1 cellular context compared by ENCODE assay signal in the genomic region with DNA sequence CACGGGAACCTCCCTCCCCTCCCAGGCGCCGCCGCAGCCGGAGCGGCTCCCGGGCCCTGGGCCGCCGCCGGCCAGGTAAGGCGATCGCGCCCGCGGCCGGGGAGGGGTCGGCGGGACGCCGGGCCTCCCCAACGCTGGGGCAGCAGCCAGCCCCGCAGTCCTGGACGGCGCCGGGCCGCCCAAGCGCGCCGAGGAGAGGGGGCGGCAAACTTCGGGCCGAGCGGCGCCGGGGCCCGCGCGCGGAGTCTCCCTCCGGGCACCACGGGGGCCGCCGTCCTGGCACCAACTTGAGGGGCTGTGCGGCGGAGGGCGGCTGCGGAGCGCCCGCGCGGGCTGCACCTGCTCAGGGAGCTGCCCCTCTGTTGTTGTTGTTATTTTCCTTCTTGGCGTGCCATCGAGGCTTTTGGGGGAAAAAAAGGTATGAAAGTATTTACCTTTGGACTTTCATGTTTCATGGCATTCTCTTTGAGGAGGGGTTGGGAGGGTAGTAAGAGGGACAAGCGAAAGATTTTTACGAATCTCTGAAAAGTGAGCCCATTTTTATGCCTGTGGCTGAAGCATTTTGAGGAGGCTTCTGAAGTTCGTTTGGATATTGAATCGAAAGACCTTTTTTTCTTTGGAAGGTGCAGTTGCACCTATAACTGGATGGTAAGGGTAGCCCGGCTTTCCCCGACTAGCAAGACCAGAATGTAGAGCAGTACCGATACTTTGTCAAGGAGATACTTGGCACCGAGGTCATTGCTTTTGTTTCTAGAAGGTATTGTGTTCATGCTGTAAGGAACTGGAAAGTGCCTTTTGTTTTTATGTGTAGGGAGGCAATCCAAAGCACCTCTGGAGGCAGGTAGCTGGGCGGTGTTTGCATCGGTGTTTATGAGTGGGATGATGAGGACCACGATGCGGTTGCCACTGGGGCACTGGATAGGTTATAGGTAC.
TF ChIP-seq lines count a peak whose summit lies in the region.

Gene RNF182 (plus strand): TSS at position 4 of the 933 bp plus-strand sequence. CDS start 52,168 bp downstream, outside the sequence.

TF ChIP-seq in K562, 482 proteins besides CTCF, POLR2A, EP300 and RAD21 (continued from another document and continues in another):
- TF ChIP-seq PHB2 (IDR thresholded peaks at IDR 0.05; ENCODE audit: low read depth) (no peak), BCOR (IDR thresholded peaks at IDR 0.05) (0 out of 2 replicates have a peak, but pooled peaks have one; percentile 15), SPI1 (IDR thresholded peaks at IDR 0.05; ENCODE audit: borderline replicate concordance, low read depth, low read length) (no peak), XRCC5 (IDR thresholded peaks at IDR 0.05; ENCODE audit: low read depth, low read length) (no peak), ZNF77 (CRISPR knock-in tag; IDR thresholded peaks at IDR 0.05) (no peak), NFE2L1 (tag; IDR thresholded peaks at IDR 0.05; ENCODE audit: borderline replicate concordance, low read depth) (no peak), EWSR1 (IDR thresholded peaks at IDR 0.05; ENCODE audit: borderline replicate concordance, low read depth, partially characterized antibody) (no peak), NFYB (IDR thresholded peaks at IDR 0.05; ENCODE audit: extremely low read depth, insufficient read length) (no peak), DACH1 (IDR thresholded peaks at IDR 0.05; ENCODE audit: partially characterized antibody) (no peak), HDAC6 (IDR thresholded peaks at IDR 0.05; ENCODE audit: low read depth, low read length) (no peak), PML (IDR thresholded peaks at IDR 0.05; ENCODE audit: low read length) (no peak), PYGO2 (tag; IDR thresholded peaks at IDR 0.05) (no peak), GTF2B (IDR thresholded peaks at IDR 0.05; ENCODE audit: extremely low read depth, insufficient read length) (no peak), ARNT (IDR thresholded peaks at IDR 0.05) (no peak), KDM1A (IDR thresholded peaks at IDR 0.05) (no peak), NCOA2 (IDR thresholded peaks at IDR 0.05; ENCODE audit: partially characterized antibody in 2 of 2) (no peak), ZFX (CRISPR knock-in tag; IDR thresholded peaks at IDR 0.05) (peak; percentile 37; the same call in 1 of the 2 replicates), ZNF408 (CRISPR knock-in tag; IDR thresholded peaks at IDR 0.05; ENCODE audit: low read depth) (no peak), HNRNPUL1 (IDR thresholded peaks at IDR 0.05; ENCODE audit: low read length) (no peak), CGGBP1 (CRISPR knock-in tag; IDR thresholded peaks at IDR 0.05) (no peak), SOX6 (IDR thresholded peaks at IDR 0.05) (no peak), NR3C1 (CRISPR knock-in tag; IDR thresholded peaks at IDR 0.05) (no peak), ZNF57 (CRISPR knock-in tag; IDR thresholded peaks at IDR 0.05) (no peak), MNT (conservative IDR thresholded peaks at IDR 0.05) (no peak), NCOA6 (IDR thresholded peaks at IDR 0.05) (peak; percentile 40; the same call in 1 of the 2 replicates), SAFB (IDR thresholded peaks at IDR 0.05; ENCODE audit: borderline replicate concordance, low read depth, low read length) (no peak), CHAMP1 (IDR thresholded peaks at IDR 0.05) (no peak), GABPA (tag; conservative IDR thresholded peaks at IDR 0.05; ENCODE audit: low read depth) (no peak), RBFOX2 (IDR thresholded peaks at IDR 0.05; ENCODE audit: low read depth, low read length) (peak; percentile 55), ZNF263 (CRISPR knock-in tag; IDR thresholded peaks at IDR 0.05; ENCODE audit: borderline replicate concordance) (no peak), NFIX (CRISPR knock-in tag; IDR thresholded peaks at IDR 0.05; ENCODE audit: low read depth) (no peak), HMG20B (CRISPR knock-in tag; IDR thresholded peaks at IDR 0.05) (no peak), HES1 (IDR thresholded peaks at IDR 0.05; ENCODE audit: low read depth) (no peak), NCOA4 (IDR thresholded peaks at IDR 0.05; ENCODE audit: partially characterized antibody) (no peak), RB1 (IDR thresholded peaks at IDR 0.05; ENCODE audit: low read depth) (0 out of 2 replicates have a peak, but pooled peaks have one; percentile 60), ZNF124 (CRISPR knock-in tag; IDR thresholded peaks at IDR 0.05) (no peak), CEBPZ (IDR thresholded peaks at IDR 0.05; ENCODE audit: borderline replicate concordance, low read depth, low read length) (no peak), ZNF696 (CRISPR knock-in tag; conservative IDR thresholded peaks at IDR 0.05) (no peak), ZBTB17 (CRISPR knock-in tag; IDR thresholded peaks at IDR 0.05) (no peak), ZNF253 (CRISPR knock-in tag; conservative IDR thresholded peaks at IDR 0.05) (no peak)
- TF ChIP-seq, protein P1, sequence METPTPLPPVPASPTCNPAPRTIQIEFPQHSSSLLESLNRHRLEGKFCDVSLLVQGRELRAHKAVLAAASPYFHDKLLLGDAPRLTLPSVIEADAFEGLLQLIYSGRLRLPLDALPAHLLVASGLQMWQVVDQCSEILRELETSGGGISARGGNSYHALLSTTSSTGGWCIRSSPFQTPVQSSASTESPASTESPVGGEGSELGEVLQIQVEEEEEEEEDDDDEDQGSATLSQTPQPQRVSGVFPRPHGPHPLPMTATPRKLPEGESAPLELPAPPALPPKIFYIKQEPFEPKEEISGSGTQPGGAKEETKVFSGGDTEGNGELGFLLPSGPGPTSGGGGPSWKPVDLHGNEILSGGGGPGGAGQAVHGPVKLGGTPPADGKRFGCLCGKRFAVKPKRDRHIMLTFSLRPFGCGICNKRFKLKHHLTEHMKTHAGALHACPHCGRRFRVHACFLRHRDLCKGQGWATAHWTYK (CRISPR knock-in tag; IDR thresholded peaks at IDR 0.05): no peak
- TF ChIP-seq, protein P2, sequence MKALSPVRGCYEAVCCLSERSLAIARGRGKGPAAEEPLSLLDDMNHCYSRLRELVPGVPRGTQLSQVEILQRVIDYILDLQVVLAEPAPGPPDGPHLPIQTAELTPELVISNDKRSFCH (CRISPR knock-in tag; IDR thresholded peaks at IDR 0.05): no peak
- TF ChIP-seq, protein P2 (tag; IDR thresholded peaks at IDR 0.05): no peak
- TF ChIP-seq, protein P3, sequence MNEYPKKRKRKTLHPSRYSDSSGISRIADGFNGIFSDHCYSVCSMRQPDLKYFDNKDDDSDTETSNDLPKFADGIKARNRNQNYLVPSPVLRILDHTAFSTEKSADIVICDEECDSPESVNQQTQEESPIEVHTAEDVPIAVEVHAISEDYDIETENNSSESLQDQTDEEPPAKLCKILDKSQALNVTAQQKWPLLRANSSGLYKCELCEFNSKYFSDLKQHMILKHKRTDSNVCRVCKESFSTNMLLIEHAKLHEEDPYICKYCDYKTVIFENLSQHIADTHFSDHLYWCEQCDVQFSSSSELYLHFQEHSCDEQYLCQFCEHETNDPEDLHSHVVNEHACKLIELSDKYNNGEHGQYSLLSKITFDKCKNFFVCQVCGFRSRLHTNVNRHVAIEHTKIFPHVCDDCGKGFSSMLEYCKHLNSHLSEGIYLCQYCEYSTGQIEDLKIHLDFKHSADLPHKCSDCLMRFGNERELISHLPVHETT (CRISPR knock-in tag; conservative IDR thresholded peaks at IDR 0.05 in 1 of 2, IDR thresholded peaks at IDR 0.05 in 1 of 2): 0 out of 4 replicates have a peak, but pooled peaks of 1 of the 2 experiments have one; percentile 17
- TF ChIP-seq, protein P4, sequence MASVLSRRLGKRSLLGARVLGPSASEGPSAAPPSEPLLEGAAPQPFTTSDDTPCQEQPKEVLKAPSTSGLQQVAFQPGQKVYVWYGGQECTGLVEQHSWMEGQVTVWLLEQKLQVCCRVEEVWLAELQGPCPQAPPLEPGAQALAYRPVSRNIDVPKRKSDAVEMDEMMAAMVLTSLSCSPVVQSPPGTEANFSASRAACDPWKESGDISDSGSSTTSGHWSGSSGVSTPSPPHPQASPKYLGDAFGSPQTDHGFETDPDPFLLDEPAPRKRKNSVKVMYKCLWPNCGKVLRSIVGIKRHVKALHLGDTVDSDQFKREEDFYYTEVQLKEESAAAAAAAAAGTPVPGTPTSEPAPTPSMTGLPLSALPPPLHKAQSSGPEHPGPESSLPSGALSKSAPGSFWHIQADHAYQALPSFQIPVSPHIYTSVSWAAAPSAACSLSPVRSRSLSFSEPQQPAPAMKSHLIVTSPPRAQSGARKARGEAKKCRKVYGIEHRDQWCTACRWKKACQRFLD (CRISPR knock-in tag; IDR thresholded peaks at IDR 0.05): 0 out of 2 replicates have a peak, but pooled peaks have one; percentile 11
- TF ChIP-seq, protein P5, sequence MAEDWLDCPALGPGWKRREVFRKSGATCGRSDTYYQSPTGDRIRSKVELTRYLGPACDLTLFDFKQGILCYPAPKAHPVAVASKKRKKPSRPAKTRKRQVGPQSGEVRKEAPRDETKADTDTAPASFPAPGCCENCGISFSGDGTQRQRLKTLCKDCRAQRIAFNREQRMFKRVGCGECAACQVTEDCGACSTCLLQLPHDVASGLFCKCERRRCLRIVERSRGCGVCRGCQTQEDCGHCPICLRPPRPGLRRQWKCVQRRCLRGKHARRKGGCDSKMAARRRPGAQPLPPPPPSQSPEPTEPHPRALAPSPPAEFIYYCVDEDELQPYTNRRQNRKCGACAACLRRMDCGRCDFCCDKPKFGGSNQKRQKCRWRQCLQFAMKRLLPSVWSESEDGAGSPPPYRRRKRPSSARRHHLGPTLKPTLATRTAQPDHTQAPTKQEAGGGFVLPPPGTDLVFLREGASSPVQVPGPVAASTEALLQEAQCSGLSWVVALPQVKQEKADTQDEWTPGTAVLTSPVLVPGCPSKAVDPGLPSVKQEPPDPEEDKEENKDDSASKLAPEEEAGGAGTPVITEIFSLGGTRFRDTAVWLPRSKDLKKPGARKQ (CRISPR knock-in tag; IDR thresholded peaks at IDR 0.05): no peak
